In the genomic region with DNA sequence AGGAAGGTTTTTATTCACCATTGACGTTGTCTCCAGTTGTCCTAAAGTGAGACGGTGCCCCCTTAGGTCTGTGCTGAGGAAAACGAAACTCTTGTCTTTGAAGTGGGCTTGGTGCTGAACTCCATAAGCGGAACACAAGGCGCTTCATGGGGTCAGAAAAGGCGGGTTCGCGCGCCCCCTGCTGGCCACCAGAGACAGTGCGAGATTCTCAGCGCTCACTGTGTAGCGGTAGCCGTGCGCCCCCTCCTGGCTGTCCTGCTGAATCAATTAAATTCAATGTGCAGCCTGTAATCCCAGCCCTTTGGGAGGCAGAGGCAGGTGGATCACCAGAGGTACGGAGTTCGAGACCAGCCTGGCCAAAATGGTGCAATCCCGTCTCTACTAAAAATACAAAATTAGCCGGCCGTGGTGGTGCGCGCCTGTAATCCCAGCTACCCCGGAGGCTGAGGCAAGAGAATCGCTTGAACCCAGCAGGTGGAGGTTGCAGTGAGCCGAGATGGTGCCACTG, we compare ENCODE assay signal across 8 cellular contexts.
DNase-seq lines count a peak whose midpoint lies in the region; ATAC-seq and TF ChIP-seq lines count a peak whose summit lies in the region.

No MANE protein-coding gene starts in this region.

- peak; percentile 41 for DNase-seq in DMS79 (lab: John Stamatoyannopoulos, UW)
- peak; percentile 72 for DNase-seq in GM23248
- peak; percentile 93 for DNase-seq in Karpas-422
- peak; percentile 38 to 55 for DNase-seq in PC-9
- DNase-seq in activated T-cell treated with anti-CD3 and anti-CD28 coated beads, Interleukin-2, amount 50 U/mL, for 1 hour: peak; percentile 89
- DNase-seq in esophagus squamous epithelium (lab: John Stamatoyannopoulos, UW): peak; percentile 18
- DNase-seq in nephron progenitor cell: peak; percentile 90
- DNase-seq in stimulated activated naive CD8-positive, alpha-beta T cell treated with anti-CD3 and anti-CD28 coated beads, Interleukin-15, Interleukin-2, amounts not matched to agents 100 U/mL and 50 U/mL, for 24 hours: peak; percentile 85

- H4K20me1 ChIP-seq in GM23248 (ENCODE audit: insufficient read depth) (no peaks in the 10 kb centered on the region), Karpas-422 (ENCODE audit: insufficient read depth, low read depth, low read length) (no peaks in the 10 kb centered on the region), PC-9 (ENCODE audit: insufficient read depth) (no peaks in the 10 kb centered on the region)

- no peak overlapping the region; the same call in 1 of the 2 replicates for H3K9ac ChIP-seq in GM23248
- no peak overlapping the region for H3K9ac ChIP-seq in Karpas-422 (ENCODE audit: low read length)

- H3K4me1 Mint-ChIP-seq in nephron progenitor cell: no peaks in the 10 kb centered on the region

- no peaks in the 10 kb centered on the region for H3K4me1 ChIP-seq in GM23248 (ENCODE audit: insufficient read depth)
- no peaks in the 10 kb centered on the region for H3K4me1 ChIP-seq in Karpas-422 (ENCODE audit: low read length)
- H3K4me1 ChIP-seq in PC-9 (replicated peaks; ENCODE audit: insufficient read depth): no peaks in the 10 kb centered on the region
- H3K4me1 ChIP-seq in esophagus squamous epithelium: no peaks in the 10 kb centered on the region

- H3K27ac Mint-ChIP-seq in nephron progenitor cell: no peak overlapping the region

- intact Hi-C loops in PC-9 (cut with micrococcal nuclease; ENCODE audit: unreplicated experiment): loop anchor here (1.0 kb wide), 2 partner anchors 167 to 695 kb away; no protein-coding TSS in a partner anchor
- intact Hi-C loops in esophagus squamous epithelium (cut with DNase I): loop anchor here (10.0 kb wide), 1 partner anchor 166 kb away; no protein-coding TSS in a partner anchor

- no peak overlapping the region for H3K27ac ChIP-seq in GM23248
- H3K27ac ChIP-seq in Karpas-422 (ENCODE audit: low read length): no peak overlapping the region
- H3K27ac ChIP-seq in PC-9: no peak overlapping the region
- no peak overlapping the region for H3K27ac ChIP-seq in esophagus squamous epithelium

- POLR2A ChIA-PET in PC-9 (lab: Charles Lee; ENCODE audit: unreplicated experiment): no interaction called here

- H3F3A ChIP-seq in GM23248 (ENCODE audit: insufficient read depth): no peaks in the 10 kb centered on the region
- H3F3A ChIP-seq in PC-9 (ENCODE audit: insufficient read depth, low read depth): peaks cover 4% of the 10 kb centered on the region; the same call in 1 of the 2 replicates

- H3K27me3 ChIP-seq in GM23248 (replicated peaks; ENCODE audit: insufficient read depth): no peaks in the 10 kb centered on the region
- H3K27me3 ChIP-seq in Karpas-422 (ENCODE audit: low read length): no peaks in the 10 kb centered on the region
- H3K27me3 ChIP-seq in PC-9 (ENCODE audit: insufficient read depth, low read depth): no peaks in the 10 kb centered on the region
- H3K27me3 ChIP-seq in esophagus squamous epithelium: no peaks in the 10 kb centered on the region

- TF ChIP-seq CTCF in PC-9 (conservative IDR thresholded peaks at IDR 0.05) (peak; percentile 92), esophagus squamous epithelium (IDR thresholded peaks at IDR 0.05) (peak; percentile 90 to 99 (median 96)), nephron progenitor cell (IDR thresholded peaks at IDR 0.05) (peak; percentile 94)

- H3K9me3 ChIP-seq in GM23248 (ENCODE audit: low read depth): no peaks in the 10 kb centered on the region
- H3K9me3 ChIP-seq in Karpas-422 (ENCODE audit: low read length): no peaks in the 10 kb centered on the region
- no peaks in the 10 kb centered on the region for H3K9me3 ChIP-seq in PC-9 (ENCODE audit: insufficient read depth, low read depth)
- no peaks in the 10 kb centered on the region for H3K9me3 ChIP-seq in esophagus squamous epithelium

- no peaks in the 10 kb centered on the region for H3K27me3 Mint-ChIP-seq in nephron progenitor cell (ENCODE audit: low read depth, poor library complexity)

- H3K9me2 ChIP-seq in GM23248 (ENCODE audit: insufficient read depth) (no peaks in the 10 kb centered on the region), Karpas-422 (replicated peaks; ENCODE audit: insufficient read depth, low read length) (no peaks in the 10 kb centered on the region), PC-9 (ENCODE audit: insufficient read depth) (no peaks in the 10 kb centered on the region)

- in situ Hi-C loops in GM23248 (cut with MboI): no loop called here

- H3K4me3 Mint-ChIP-seq in nephron progenitor cell: peak overlapping the region; percentile 63

- ATAC-seq in stimulated activated naive CD8-positive, alpha-beta T cell treated with anti-CD3 and anti-CD28 coated beads, Interleukin-15, Interleukin-2, amounts not matched to agents 100 U/mL and 50 U/mL, for 24 hours: peak; percentile 95

- H3K4me2 ChIP-seq in GM23248 (ENCODE audit: unreplicated experiment) (peak overlapping the region; percentile 80), Karpas-422 (ENCODE audit: low read depth, low read length, poor library complexity, severe bottlenecking) (peak overlapping the region; percentile 26), PC-9 (no peak overlapping the region)

- peak overlapping the region; percentile 54; the same call in 1 of the 2 replicates for H3K4me3 ChIP-seq in GM23248
- H3K4me3 ChIP-seq in Karpas-422 (ENCODE audit: low read length): no peak overlapping the region
- H3K4me3 ChIP-seq in PC-9: no peak overlapping the region
- peak overlapping the region in 1 of 4 donors; percentile 36 for H3K4me3 ChIP-seq in esophagus squamous epithelium

- peaks cover 31% of the 10 kb centered on the region for H3K9me3 Mint-ChIP-seq in nephron progenitor cell

- CTCF ChIA-PET in PC-9 (lab: Charles Lee): no interaction called here

- WGBS in GM23248 (ENCODE audit: low coverage in 1 of 2, low lambda C conversion rate in 2 of 2, missing lambda C conversion rate in 2 of 2), 2 experiments: 7 to 11% methylated on average over 15 to 24 of the region's 24 CpGs
- 40% methylated on average over 12 of the region's 24 CpGs; no CpG with 5 or more reads in 1 of the 2 donors for WGBS in esophagus squamous epithelium, 2 donors

- no peaks in the 10 kb centered on the region for H3K36me3 ChIP-seq in GM23248 (ENCODE audit: low read depth)
- no peaks in the 10 kb centered on the region for H3K36me3 ChIP-seq in Karpas-422 (ENCODE audit: insufficient read depth, low read length)
- H3K36me3 ChIP-seq in PC-9 (ENCODE audit: low read depth): no peaks in the 10 kb centered on the region
- H3K36me3 ChIP-seq in esophagus squamous epithelium: no peaks in the 10 kb centered on the region

- H2AFZ ChIP-seq in GM23248: peak overlapping the region; percentile 85
- H2AFZ ChIP-seq in Karpas-422 (ENCODE audit: low read length): no peak overlapping the region
- no peak overlapping the region for H2AFZ ChIP-seq in PC-9

- no peak for TF ChIP-seq POLR2A in esophagus squamous epithelium (IDR thresholded peaks at IDR 0.05)

- no peaks in the 10 kb centered on the region for H3K36me3 Mint-ChIP-seq in nephron progenitor cell (ENCODE audit: low read depth)

- no TSS peak for BruUV-seq in PC-9 (replicated peaks; lab: Mats Ljungman, UMichigan)

- no peaks in the 10 kb centered on the region for H3K79me2 ChIP-seq in GM23248 (ENCODE audit: insufficient read depth)
- no peaks in the 10 kb centered on the region for H3K79me2 ChIP-seq in Karpas-422 (ENCODE audit: low read length)
- H3K79me2 ChIP-seq in PC-9 (ENCODE audit: low read depth): no peaks in the 10 kb centered on the region

Comparison
In these comparisons a context has a peak if more than half of its experiments do, and no peak if none do; other contexts are left out.
1. DNase-seq: peak in every context shown above with its lines; median percentile 93 in Karpas-422; 90 in nephron progenitor cell; 89 in activated T-cell treated with anti-CD3 and anti-CD28 coated beads, Interleukin-2, amount 50 U/mL, for 1 hour; 85 in stimulated activated naive CD8-positive, alpha-beta T cell treated with anti-CD3 and anti-CD28 coated beads, Interleukin-15, Interleukin-2, amounts not matched to agents 100 U/mL and 50 U/mL, for 24 hours; 72 in GM23248; 46 in PC-9; 41 in DMS79; 18 in esophagus squamous epithelium.